ENCODE assay signal across 9 cellular contexts in genomic region chr7:139118803-139119485, GRCh38. TPM values are rescaled to one million over a fixed set of nuclear protein-coding genes. Genes with fewer than 3 reads are reported as not detected.
DNase-seq lines count a peak whose midpoint lies in the region; ATAC-seq, FAIRE-seq and TF ChIP-seq lines count a peak whose summit lies in the region.
"Had no signal": no experiment of that assay in that cellular context is flagged by ENCODE, and none has a peak within 500 bp of the region (broad histone marks: within the 10 kb centered on the region; RNA-seq: fewer than 3 reads in every experiment).

No MANE protein-coding gene starts in this region.

- no TSS peak for BruUV-seq in HepG2 (replicated peaks; lab: Mats Ljungman, UMichigan)

- H3K27me3 ChIP-seq in HepG2 (ENCODE audit: control insufficient read depth in 1 of 2, insufficient read depth in 2 of 2, low read length in 2 of 2): no peaks in the 10 kb centered on the region
- H3K27me3 ChIP-seq in suprapubic skin: peaks cover 8% of the 10 kb centered on the region

- intact Hi-C loops in HepG2 (cut with micrococcal nuclease; ENCODE audit: unreplicated experiment): no loop called here

- TF ChIP-seq RAD21 in HepG2 (CRISPR knock-in tag; IDR thresholded peaks at IDR 0.05): no peak

- H3K9me3 Mint-ChIP-seq in T-helper 1 cell treated with Interleukin-12 subunit alpha and Interleukin-12 subunit beta and Interleukin-4 antibody, amounts not matched to agents 30 μg/mL and 1 μg/mL, for 36 hours: no peaks in the 10 kb centered on the region

- TF ChIP-seq POLR2A in HepG2 (IDR thresholded peaks at IDR 0.05; ENCODE audit: insufficient read depth in 1 of 2, low read depth in 2 of 2, low read length in 2 of 2) (no peak), suprapubic skin (IDR thresholded peaks at IDR 0.05) (no peak)

- CTCF ChIA-PET in HepG2 (lab: Yijun Ruan, JAX; ENCODE audit: low intra/inter-chr PET ratio, low total read pairs): no interaction called here

- 54% methylated on average over 7 of the region's 7 CpGs for WGBS in HepG2 (ENCODE audit: low lambda C conversion rate)
- 57% methylated on average over 7 of the region's 7 CpGs for WGBS in suprapubic skin

- H3K79me2 ChIP-seq in HepG2 (ENCODE audit: insufficient read depth, low read length): no peaks in the 10 kb centered on the region

- H3K27ac Mint-ChIP-seq in T-helper 1 cell treated with Interleukin-12 subunit alpha and Interleukin-12 subunit beta and Interleukin-4 antibody, amounts not matched to agents 30 μg/mL and 1 μg/mL, for 36 hours: peak overlapping the region; percentile 52

- H3K36me3 Mint-ChIP-seq in T-helper 1 cell treated with Interleukin-12 subunit alpha and Interleukin-12 subunit beta and Interleukin-4 antibody, amounts not matched to agents 30 μg/mL and 1 μg/mL, for 36 hours (ENCODE audit: low read depth): no peaks in the 10 kb centered on the region

- no peaks in the 10 kb centered on the region for H3K9me3 ChIP-seq in HepG2 (ENCODE audit: low read length)
- H3K9me3 ChIP-seq in suprapubic skin: no peaks in the 10 kb centered on the region

- peaks cover 4% of the 10 kb centered on the region for H3K27me3 Mint-ChIP-seq in T-helper 1 cell treated with Interleukin-12 subunit alpha and Interleukin-12 subunit beta and Interleukin-4 antibody, amounts not matched to agents 30 μg/mL and 1 μg/mL, for 36 hours (ENCODE audit: low read depth)

- no peak overlapping the region for H3K4me3 ChIP-seq in HepG2 (replicated peaks in 1 of 3; ENCODE audit: insufficient read depth in 1 of 3, low read depth in 2 of 3, low read length in 3 of 3)
- no peak overlapping the region for H3K4me3 ChIP-seq in suprapubic skin

- DNase-seq in DMS79 treated with DMSO at 0.1 percent for 48 hours (lab: John Stamatoyannopoulos, UW) (peak; percentile 94), HepG2 (ENCODE audit: low spot score) (no peak), suprapubic skin (ENCODE audit: low spot score in 2 of 2) (no peak), kidney tubule cell (ENCODE audit: low spot score) (no peak)
- no peak for DNase-seq in stimulated activated CD4-positive, alpha-beta T cell treated with anti-CD3 and anti-CD28 coated beads, Interleukin-1b, Interleukin-23, amount 100 ng/mL, for 48 hours

- no peak overlapping the region for H3K9ac ChIP-seq in HepG2 (ENCODE audit: insufficient read depth, low read depth, low read length)

- no peak for FAIRE-seq in HepG2 (lab: Jason Lieb, UNC)
- FAIRE-seq: colon had no signal

- H3K4me2 ChIP-seq in HepG2 (ENCODE audit: low read depth, low read length): peak overlapping the region; percentile 84

- H3K27ac ChIP-seq in HepG2 (ENCODE audit: extremely low read length, insufficient read depth, low read length) (no peak overlapping the region), suprapubic skin (no peak overlapping the region)

- no peak overlapping the region for H2AFZ ChIP-seq in HepG2 (ENCODE audit: low read length)

- no peaks in the 10 kb centered on the region for H3K36me3 ChIP-seq in HepG2 (replicated peaks in 1 of 2; ENCODE audit: control insufficient read depth in 1 of 2, insufficient read depth in 2 of 2, low read length in 2 of 2)
- no peaks in the 10 kb centered on the region for H3K36me3 ChIP-seq in suprapubic skin

- H4K20me1 ChIP-seq in HepG2 (ENCODE audit: insufficient read depth, low read length): no peaks in the 10 kb centered on the region

- H3K4me1 Mint-ChIP-seq in T-helper 1 cell treated with Interleukin-12 subunit alpha and Interleukin-12 subunit beta and Interleukin-4 antibody, amounts not matched to agents 30 μg/mL and 1 μg/mL, for 36 hours (ENCODE audit: low read depth): peaks cover 29% of the 10 kb centered on the region

- POLR2A ChIA-PET in HepG2 (lab: Yijun Ruan, JAX): no interaction called here

- peaks cover 43% of the 10 kb centered on the region for H3K4me1 ChIP-seq in HepG2 (ENCODE audit: insufficient read depth, low read length)
- H3K4me1 ChIP-seq in suprapubic skin: peaks cover 8% of the 10 kb centered on the region

- TF ChIP-seq EP300 in HepG2 (IDR thresholded peaks at IDR 0.05; ENCODE audit: low read depth in 2 of 2, low read length in 2 of 2) (no peak), HepG2 (CRISPR knock-in tag; IDR thresholded peaks at IDR 0.05; ENCODE audit: borderline replicate concordance) (no peak), suprapubic skin (IDR thresholded peaks at IDR 0.05) (no peak)

- peak overlapping the region; percentile 13 for H3K4me3 Mint-ChIP-seq in T-helper 1 cell treated with Interleukin-12 subunit alpha and Interleukin-12 subunit beta and Interleukin-4 antibody, amounts not matched to agents 30 μg/mL and 1 μg/mL, for 36 hours

- ATAC-seq in GM19397 (IDR thresholded peaks at IDR 0.05; ENCODE audit: unreplicated experiment) (peak; percentile 78), HG03280 (IDR thresholded peaks at IDR 0.05; ENCODE audit: unreplicated experiment) (peak; percentile 81), HepG2 (no peak)

- in situ Hi-C loops in HepG2 (cut with HindIII; ENCODE audit: extremely low pct_ligation_motif_present, low pct_unique_long_range_greater_than_20kb): no loop called here

- TF ChIP-seq CTCF in HepG2 (CRISPR knock-in tag; IDR thresholded peaks at IDR 0.05): no peak
- TF ChIP-seq CTCF in suprapubic skin (IDR thresholded peaks at IDR 0.05): no peak

TF ChIP-seq in HepG2, 621 proteins besides CTCF, POLR2A, EP300 and RAD21:
- TF ChIP-seq IKZF4 (CRISPR knock-in tag; IDR thresholded peaks at IDR 0.05; ENCODE audit: borderline replicate concordance, low read depth, not compliant biosample characterization): no peak
- TF ChIP-seq ZNF605 (CRISPR knock-in tag; IDR thresholded peaks at IDR 0.05): 0 out of 2 replicates have a peak, but pooled peaks have one; percentile 20

RNA-seq across cellular contexts. Expression of gene ZC3HAV1, which starts 9.4 kb away (rescaled TPM):
- 23.7 and 33.5 TPM in 2 replicates for total RNA-seq in HepG2 (2016; rRNA removed; fragmentation: Illumina TruSeq; extraction: Trizol)
- total RNA-seq in HepG2 (2016; cell fraction: cytosol; rRNA removed; fragmentation: Illumina TruSeq; extraction: Trizol; ENCODE audit: low read depth): 3.5 and 4.3 TPM in 2 replicates
- total RNA-seq in HepG2 (2016; cell fraction: insoluble cytoplasmic fraction; rRNA removed; fragmentation: Illumina TruSeq; extraction: Trizol): 22.9 and 29.8 TPM in 2 replicates
- total RNA-seq in HepG2 (2016; cell fraction: membrane; rRNA removed; fragmentation: Illumina TruSeq; extraction: Trizol): 9.5 and 10.0 TPM in 2 replicates
- 19.8 and 20.1 TPM in 2 replicates for total RNA-seq in HepG2 (2016; cell fraction: nucleus; rRNA removed; fragmentation: Illumina TruSeq; extraction: Trizol)
- polyA plus RNA-seq in HepG2 (2011; rRNA removed): 12.7 and 13.7 TPM in 2 replicates
- 6.8 and 12.0 TPM in 2 replicates for polyA plus RNA-seq in HepG2 (2011; cell fraction: cytosol; rRNA removed)
- polyA plus RNA-seq in HepG2 (2011; cell fraction: nucleus; rRNA removed): 5.7 and 7.7 TPM in 2 replicates
- 9.0 and 9.1 TPM in 2 replicates for polyA plus RNA-seq in HepG2 (2012)
- polyA plus RNA-seq in HepG2 (2016; cell fraction: cytosol; fragmentation: Illumina TruSeq; extraction: Trizol; ENCODE audit: low read depth): 0.80 and 0.85 TPM in 2 replicates
- polyA plus RNA-seq in HepG2 (2016; cell fraction: insoluble cytoplasmic fraction; fragmentation: Illumina TruSeq; extraction: Trizol; ENCODE audit: low read depth): 25.7 and 27.7 TPM in 2 replicates
- polyA plus RNA-seq in HepG2 (2016; cell fraction: membrane; fragmentation: Illumina TruSeq; extraction: Trizol; ENCODE audit: low read depth): 2.5 and 2.7 TPM in 2 replicates
- polyA plus RNA-seq in HepG2 (2016; cell fraction: nucleus; fragmentation: Illumina TruSeq; extraction: Trizol; ENCODE audit: insufficient read depth, low read depth): 17.5 and 18.1 TPM in 2 replicates
- 30.1 and 55.4 TPM in 2 replicates for polyA minus RNA-seq in HepG2 (2011; rRNA and poly(A)+ RNA removed; ENCODE audit: low replicate concordance)
- 18.6 and 25.6 TPM in 2 replicates for polyA minus RNA-seq in HepG2 (2011; cell fraction: cytosol; rRNA and poly(A)+ RNA removed)
- polyA minus RNA-seq in HepG2 (2011; cell fraction: nucleus; rRNA and poly(A)+ RNA removed): 17.3 and 24.6 TPM in 2 replicates
- 10 to 100 TPM; 27.0 to 34.4 (median 29.8) TPM for total RNA-seq in suprapubic skin
